Comparison of ENCODE assay signal across 13 cellular contexts in the genomic region with DNA sequence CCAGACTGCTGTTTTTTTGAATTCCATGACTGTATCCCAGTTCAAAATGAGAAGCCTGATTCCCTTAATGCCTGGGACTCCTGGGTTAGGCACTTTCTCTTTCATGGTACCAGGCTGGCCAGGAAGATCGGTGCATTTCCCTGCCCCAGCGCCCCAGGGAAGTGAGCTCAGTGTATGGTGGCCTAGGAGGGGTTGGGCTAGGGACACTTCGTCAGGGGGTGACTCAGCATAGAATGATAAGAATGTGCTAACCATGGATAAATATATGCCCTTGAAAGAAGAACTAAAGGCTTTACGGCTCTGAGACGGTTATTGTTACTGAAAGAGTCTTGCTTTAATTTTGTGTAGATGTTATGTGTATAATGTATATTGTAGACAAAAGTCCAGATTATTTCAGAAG. TPM values are rescaled to one million over a fixed set of nuclear protein-coding genes. Genes with fewer than 3 reads are reported as not detected.
A peak's percentile ranks its signal among the peaks of the same experiment; 100 is the strongest.
DNase-seq lines count a peak whose midpoint lies in the region; ATAC-seq, FAIRE-seq and TF ChIP-seq lines count a peak whose summit lies in the region.
"Had no signal": no experiment of that assay in that cellular context is flagged by ENCODE, and none has a peak within 500 bp of the region (broad histone marks: within the 10 kb centered on the region; RNA-seq: fewer than 3 reads in every experiment).

No MANE protein-coding gene starts in this region.

- H3K27ac ChIP-seq in HepG2 (ENCODE audit: extremely low read length, insufficient read depth, low read length) (no peak overlapping the region), right lobe of liver (no peak overlapping the region), small intestine (ENCODE audit: low read depth in 1 of 2, low read length in 1 of 2) (no peak overlapping the region)
- H3K27ac ChIP-seq: cardiac muscle cell had no signal

- H3K4me1 ChIP-seq in HepG2 (ENCODE audit: insufficient read depth, low read length): no peaks in the 10 kb centered on the region
- no peaks in the 10 kb centered on the region for H3K4me1 ChIP-seq in right lobe of liver
- no peaks in the 10 kb centered on the region for H3K4me1 ChIP-seq in small intestine (ENCODE audit: control insufficient read depth in 2 of 2, insufficient read depth in 1 of 2, low read depth in 1 of 2, low read length in 1 of 2)

- TF ChIP-seq EP300 in HepG2 (IDR thresholded peaks at IDR 0.05; ENCODE audit: low read depth in 2 of 2, low read length in 2 of 2): no peak
- no peak for TF ChIP-seq EP300 in HepG2 (CRISPR knock-in tag; IDR thresholded peaks at IDR 0.05; ENCODE audit: borderline replicate concordance)

- H3K9me3 ChIP-seq in HepG2 (ENCODE audit: low read length) (no peaks in the 10 kb centered on the region), right lobe of liver (no peaks in the 10 kb centered on the region), small intestine (ENCODE audit: control insufficient read depth, low read depth) (no peaks in the 10 kb centered on the region)

- intact Hi-C loops in HepG2 (cut with micrococcal nuclease; ENCODE audit: unreplicated experiment) (no loop called here), right lobe of liver (cut with DNase I) (no loop called here)
- intact Hi-C loops in activated CD4-positive, alpha-beta memory T cell treated with anti-CD3 and anti-CD28 coated beads for 36 hours (cut with micrococcal nuclease): no loop called here

- DNase-seq in HepG2 (ENCODE audit: low spot score) (no peak), right lobe of liver (no peak), RPMI7951 (ENCODE audit: low read depth) (peak; percentile 88), erythroblast (lab: John Stamatoyannopoulos, UW) (peak; percentile 26 to 52), inferior parietal cortex (ENCODE audit: extremely low spot score) (no peak), small intestine (no peak), cerebellar nuclear complex (lab: John Stamatoyannopoulos, UW) (no peak)
- no peak for DNase-seq in activated CD4-positive, alpha-beta memory T cell treated with anti-CD3 and anti-CD28 coated beads for 36 hours
- DNase-seq: activated CD4-positive, alpha-beta T cell treated with anti-CD3 and anti-CD28 coated beads for 1 hour; kidney glomerular epithelial cell; NCI-H226 had no signal

- in situ Hi-C loops in HepG2 (cut with HindIII; ENCODE audit: extremely low pct_ligation_motif_present, low pct_unique_long_range_greater_than_20kb): no loop called here

- no peak overlapping the region for H2AFZ ChIP-seq in HepG2 (ENCODE audit: low read length)

- WGBS in HepG2 (ENCODE audit: low lambda C conversion rate): 11% methylated on average over 5 of the region's 5 CpGs
- WGBS in right lobe of liver (ENCODE audit: insufficient coverage, low coverage, low lambda C conversion rate, missing lambda C conversion rate): 61% methylated on average over 4 of the region's 5 CpGs
- 67 to 82% (median 71%) methylated on average over 5 of the region's 5 CpGs for WGBS in small intestine, 3 donors

- no peaks in the 10 kb centered on the region for H3K79me2 ChIP-seq in HepG2 (ENCODE audit: insufficient read depth, low read length)

- no TSS peak for BruUV-seq in HepG2 (replicated peaks; lab: Mats Ljungman, UMichigan)

- H3K27me3 ChIP-seq in HepG2 (ENCODE audit: control insufficient read depth in 1 of 2, insufficient read depth in 2 of 2, low read length in 2 of 2) (peaks cover 0 to 5% of the 10 kb centered on the region in 2 experiments; a peak in 1 of 5 replicates), right lobe of liver (no peaks in the 10 kb centered on the region), small intestine (ENCODE audit: control insufficient read depth in 2 of 2, insufficient read depth in 2 of 2, low read length in 2 of 2) (no peaks in the 10 kb centered on the region)
- H3K27me3 ChIP-seq: cardiac muscle cell had no signal

- no peak overlapping the region for H3K4me2 ChIP-seq in HepG2 (ENCODE audit: low read depth, low read length)

- H3K27me3 Mint-ChIP-seq in activated CD4-positive, alpha-beta memory T cell treated with anti-CD3 and anti-CD28 coated beads for 36 hours: no peaks in the 10 kb centered on the region

- TF ChIP-seq RAD21 in HepG2 (CRISPR knock-in tag; IDR thresholded peaks at IDR 0.05): no peak

- ATAC-seq in HepG2 (peak; percentile 61), right lobe of liver (no peak)

- no peak overlapping the region for H3K27ac Mint-ChIP-seq in activated CD4-positive, alpha-beta memory T cell treated with anti-CD3 and anti-CD28 coated beads for 36 hours

- FAIRE-seq in HepG2 (lab: Jason Lieb, UNC): no peak
- FAIRE-seq in small intestine (lab: Jason Lieb, UNC): no peak

- H4K20me1 ChIP-seq in HepG2 (ENCODE audit: insufficient read depth, low read length): no peaks in the 10 kb centered on the region

- CTCF ChIA-PET in HepG2 (lab: Yijun Ruan, JAX; ENCODE audit: low intra/inter-chr PET ratio, low total read pairs): no interaction called here
- CTCF ChIA-PET in activated CD4-positive, alpha-beta memory T cell treated with anti-CD3 and anti-CD28 coated beads for 36 hours (lab: Charles Lee): no interaction called here

- H3K9ac ChIP-seq in HepG2 (ENCODE audit: insufficient read depth, low read depth, low read length): no peak overlapping the region

- no peaks in the 10 kb centered on the region for H3K9me3 Mint-ChIP-seq in activated CD4-positive, alpha-beta memory T cell treated with anti-CD3 and anti-CD28 coated beads for 36 hours

- H3K36me3 Mint-ChIP-seq in activated CD4-positive, alpha-beta memory T cell treated with anti-CD3 and anti-CD28 coated beads for 36 hours: no peaks in the 10 kb centered on the region

- H3K4me3 ChIP-seq in HepG2 (replicated peaks in 1 of 3; ENCODE audit: insufficient read depth in 1 of 3, low read depth in 2 of 3, low read length in 3 of 3) (no peak overlapping the region), right lobe of liver (no peak overlapping the region), small intestine (ENCODE audit: low read depth in 1 of 2, low read length in 2 of 2) (no peak overlapping the region)
- H3K4me3 ChIP-seq: cardiac muscle cell had no signal

- TF ChIP-seq POLR2A in HepG2 (IDR thresholded peaks at IDR 0.05; ENCODE audit: insufficient read depth in 1 of 2, low read depth in 2 of 2, low read length in 2 of 2) (no peak), right lobe of liver (IDR thresholded peaks at IDR 0.05) (no peak), erythroblast (IDR thresholded peaks at IDR 0.05; ENCODE audit: low read length) (no peak)

- H3K36me3 ChIP-seq in HepG2 (replicated peaks in 1 of 2; ENCODE audit: control insufficient read depth in 1 of 2, insufficient read depth in 2 of 2, low read length in 2 of 2): no peaks in the 10 kb centered on the region
- no peaks in the 10 kb centered on the region for H3K36me3 ChIP-seq in right lobe of liver
- no peaks in the 10 kb centered on the region for H3K36me3 ChIP-seq in small intestine (ENCODE audit: control insufficient read depth in 2 of 2, insufficient read depth in 2 of 2, low read length in 2 of 2)
- H3K36me3 ChIP-seq: cardiac muscle cell had no signal

- H3K4me3 Mint-ChIP-seq in activated CD4-positive, alpha-beta memory T cell treated with anti-CD3 and anti-CD28 coated beads for 36 hours: no peak overlapping the region

- POLR2A ChIA-PET in HepG2 (lab: Yijun Ruan, JAX): no interaction called here
- POLR2A ChIA-PET in activated CD4-positive, alpha-beta memory T cell treated with anti-CD3 and anti-CD28 coated beads for 36 hours (lab: Charles Lee): no interaction called here

- TF ChIP-seq CTCF in HepG2 (CRISPR knock-in tag; IDR thresholded peaks at IDR 0.05): no peak
- TF ChIP-seq CTCF in right lobe of liver (IDR thresholded peaks at IDR 0.05): no peak

- peaks cover 3% of the 10 kb centered on the region for H3K4me1 Mint-ChIP-seq in activated CD4-positive, alpha-beta memory T cell treated with anti-CD3 and anti-CD28 coated beads for 36 hours (ENCODE audit: low read depth)

TF ChIP-seq in HepG2, 621 proteins besides CTCF, POLR2A, EP300 and RAD21 (continues in another document):
- no peak for TF ChIP-seq HMGA1 (CRISPR knock-in tag; conservative IDR thresholded peaks at IDR 0.05)
- TF ChIP-seq KDM6A (CRISPR knock-in tag; IDR thresholded peaks at IDR 0.05; ENCODE audit: low read depth): no peak
- TF ChIP-seq NFE2L2 (IDR thresholded peaks at IDR 0.05; ENCODE audit: low read length): peak; percentile 56; the same call in 1 of the 2 replicates
- TF ChIP-seq ZNF12 (CRISPR knock-in tag; IDR thresholded peaks at IDR 0.05): no peak
- TF ChIP-seq MEIS2 (CRISPR knock-in tag; IDR thresholded peaks at IDR 0.05): no peak
- no peak for TF ChIP-seq HOXA9 (CRISPR knock-in tag; IDR thresholded peaks at IDR 0.05; ENCODE audit: borderline replicate concordance)

RNA-seq across cellular contexts. Expression of a gene that starts 27.5 kb away (rescaled TPM):
- total RNA-seq in HepG2 (2016; rRNA removed; fragmentation: Illumina TruSeq; extraction: Trizol): not detected in 2 replicates
- total RNA-seq in HepG2 (2016; cell fraction: cytosol; rRNA removed; fragmentation: Illumina TruSeq; extraction: Trizol; ENCODE audit: low read depth): not detected in 2 replicates
- total RNA-seq in HepG2 (2016; cell fraction: insoluble cytoplasmic fraction; rRNA removed; fragmentation: Illumina TruSeq; extraction: Trizol): not detected in 2 replicates
- not detected in 2 replicates for total RNA-seq in HepG2 (2016; cell fraction: membrane; rRNA removed; fragmentation: Illumina TruSeq; extraction: Trizol)
- not detected in 2 replicates for total RNA-seq in HepG2 (2016; cell fraction: nucleus; rRNA removed; fragmentation: Illumina TruSeq; extraction: Trizol)
- not detected in 2 replicates for polyA plus RNA-seq in HepG2 (2011; rRNA removed)
- polyA plus RNA-seq in HepG2 (2011; cell fraction: cytosol; rRNA removed): not detected in 2 replicates
- not detected in 2 replicates for polyA plus RNA-seq in HepG2 (2011; cell fraction: nucleus; rRNA removed)
- polyA plus RNA-seq in HepG2 (2012): not detected in 2 replicates
- polyA plus RNA-seq in HepG2 (2016; cell fraction: cytosol; fragmentation: Illumina TruSeq; extraction: Trizol; ENCODE audit: low read depth): not detected in 2 replicates
- not detected in 2 replicates for polyA plus RNA-seq in HepG2 (2016; cell fraction: insoluble cytoplasmic fraction; fragmentation: Illumina TruSeq; extraction: Trizol; ENCODE audit: low read depth)
- not detected in 2 replicates for polyA plus RNA-seq in HepG2 (2016; cell fraction: membrane; fragmentation: Illumina TruSeq; extraction: Trizol; ENCODE audit: low read depth)
- polyA plus RNA-seq in HepG2 (2016; cell fraction: nucleus; fragmentation: Illumina TruSeq; extraction: Trizol; ENCODE audit: insufficient read depth, low read depth): not detected in 2 replicates
- polyA minus RNA-seq in HepG2 (2011; rRNA and poly(A)+ RNA removed; ENCODE audit: low replicate concordance): not detected in 2 replicates
- not detected in 2 replicates for polyA minus RNA-seq in HepG2 (2011; cell fraction: cytosol; rRNA and poly(A)+ RNA removed)
- not detected in 2 replicates for polyA minus RNA-seq in HepG2 (2011; cell fraction: nucleus; rRNA and poly(A)+ RNA removed)
- not detected for total RNA-seq in right lobe of liver
- not detected in 2 replicates for total RNA-seq in RPMI7951 (2014; rRNA removed; shearing (Covaris generic))
- not detected for total RNA-seq in activated CD4-positive, alpha-beta memory T cell treated with anti-CD3 and anti-CD28 coated beads for 36 hours
- not detected for polyA plus RNA-seq in small intestine
- total RNA-seq: cardiac muscle cell, ureter had no signal
- polyA plus RNA-seq: cardiac muscle cell had no signal

Comparison
In these comparisons a context has a peak if more than half of its experiments do, and no peak if none do; other contexts are left out.
1. DNase-seq: peak in RPMI7951 (single experiment) and erythroblast (2 of 2); none in HepG2 (single experiment), right lobe of liver (0 of 3), activated CD4-positive, alpha-beta memory T cell treated with anti-CD3 and anti-CD28 coated beads for 36 hours (single experiment), inferior parietal cortex (single experiment), small intestine (single experiment) and cerebellar nuclear complex (0 of 2).